Comparison of ENCODE assay signal across 8 cellular contexts in the genomic region with DNA sequence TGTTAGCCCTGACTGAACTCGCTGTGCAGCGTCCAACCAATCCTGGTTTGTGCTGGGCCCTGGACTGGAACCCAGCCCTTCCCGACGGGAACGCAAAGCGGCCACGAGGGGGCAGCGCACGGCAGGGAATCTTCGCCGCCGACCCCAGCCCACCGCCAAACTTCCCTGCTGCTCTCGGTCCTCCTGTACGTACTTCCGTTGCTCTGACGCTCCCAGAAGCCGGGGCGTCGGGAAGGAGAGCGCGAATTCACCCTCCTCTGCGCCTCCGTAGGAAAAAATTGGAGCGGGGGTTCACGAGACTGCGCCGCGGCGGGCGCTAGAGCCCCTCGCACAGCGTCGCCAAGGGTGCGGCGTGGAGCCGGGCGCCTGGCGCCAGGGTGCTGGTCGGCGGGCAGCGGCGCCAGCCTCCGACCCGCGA. TPM values are rescaled to one million over a fixed set of nuclear protein-coding genes. Genes with fewer than 3 reads are reported as not detected.
A peak's percentile ranks its signal among the peaks of the same experiment; 100 is the strongest.
DNase-seq lines count a peak whose midpoint lies in the region; ATAC-seq and TF ChIP-seq lines count a peak whose summit lies in the region.

No MANE protein-coding gene starts in this region.

- TF ChIP-seq POLR2A in erythroblast (IDR thresholded peaks at IDR 0.05; ENCODE audit: low read length): no peak

- H3K9me3 ChIP-seq in mononuclear cell (ENCODE audit: low read depth, low read length): no peaks in the 10 kb centered on the region

- ATAC-seq in HG03442 (IDR thresholded peaks at IDR 0.05; ENCODE audit: unreplicated experiment): no peak

- peaks cover 30% of the 10 kb centered on the region for H3K4me1 ChIP-seq in mononuclear cell (ENCODE audit: insufficient read depth, low read length)

- DNase-seq in GM04503 (ENCODE audit: low read depth) (peak; percentile 26), HS-27A (ENCODE audit: low read depth) (peak; percentile 91), NOMO-1 treated with DMSO at 0.1 percent for 48 hours (lab: John Stamatoyannopoulos, UW; ENCODE audit: unreplicated experiment) (peak; percentile 7), activated T-cell treated with anti-CD3 and anti-CD28 coated beads for 48 hours (ENCODE audit: low read depth) (peak; percentile 71), erythroblast (lab: John Stamatoyannopoulos, UW) (peak; percentile 10 to 31)
- DNase-seq in stimulated activated CD8-positive, alpha-beta memory T cell treated with anti-CD3 and anti-CD28 coated beads, Interleukin-15, amount 100 ng/mL, for 4 hours (ENCODE audit: low read depth in 2 of 2): peak; percentile 24 to 40

- H3K4me3 ChIP-seq in mononuclear cell (ENCODE audit: low read length): peak overlapping the region; percentile 45

- H3K27me3 ChIP-seq in mononuclear cell (ENCODE audit: insufficient read depth, low read length): peaks cover 40% of the 10 kb centered on the region

RNA-seq across cellular contexts. Expression of a gene that starts 0.9 kb away (rescaled TPM):
- 2.2 TPM for total RNA-seq in mononuclear cell

Comparison
In these comparisons a context has a peak if more than half of its experiments do, and no peak if none do; other contexts are left out.
1. DNase-seq: peak in every context shown above with its lines; median percentile 91 in HS-27A; 71 in activated T-cell treated with anti-CD3 and anti-CD28 coated beads for 48 hours; 32 in stimulated activated CD8-positive, alpha-beta memory T cell treated with anti-CD3 and anti-CD28 coated beads, Interleukin-15, amount 100 ng/mL, for 4 hours; 26 in GM04503; 20 in erythroblast; 7 in NOMO-1 treated with DMSO at 0.1 percent for 48 hours.